8 cellular contexts compared by ENCODE assay signal in genomic region chr22:37260939-37261338, GRCh38. TPM values are rescaled to one million over a fixed set of nuclear protein-coding genes. Genes with fewer than 3 reads are reported as not detected.
DNase-seq lines count a peak whose midpoint lies in the region; ATAC-seq and TF ChIP-seq lines count a peak whose summit lies in the region.

No MANE protein-coding gene starts in this region.

- intact Hi-C loops in heart left ventricle (cut with DNase I) (loop anchor here in 4 of 10 donors (1.0 to 10.0 kb wide), 4 partner anchors 96 to 714 kb away; no protein-coding TSS in a partner anchor), sigmoid colon (cut with DNase I) (no loop called here)

- no peak overlapping the region for H3K27ac Mint-ChIP-seq in activated naive CD4-positive, alpha-beta T cell treated with anti-CD3 and anti-CD28 coated beads, Interleukin-2, amount 10 ng/mL, durations not matched to agents 7 days and 5 days

- H3K4me3 Mint-ChIP-seq in activated naive CD4-positive, alpha-beta T cell treated with anti-CD3 and anti-CD28 coated beads, Interleukin-2, amount 10 ng/mL, durations not matched to agents 7 days and 5 days, result no peak overlapping the region

- H3K4me1 ChIP-seq in heart left ventricle, result peaks cover 0 to 21% (median 2%) of the 10 kb centered on the region in 12 donors
- no peaks in the 10 kb centered on the region for H3K4me1 ChIP-seq in sigmoid colon

- H3K9me3 ChIP-seq in heart left ventricle, result peaks cover 0 to 17% (median 12%) of the 10 kb centered on the region in 12 donors
- peaks cover 10 to 13% (median 12%) of the 10 kb centered on the region in 4 donors for H3K9me3 ChIP-seq in sigmoid colon

- H3K36me3 Mint-ChIP-seq in activated naive CD4-positive, alpha-beta T cell treated with anti-CD3 and anti-CD28 coated beads, Interleukin-2, amount 10 ng/mL, durations not matched to agents 7 days and 5 days, result peaks cover 7% of the 10 kb centered on the region

- H3K36me3 ChIP-seq in heart left ventricle, result no peaks in the 10 kb centered on the region
- H3K36me3 ChIP-seq in sigmoid colon, result no peaks in the 10 kb centered on the region

- H3K4me1 Mint-ChIP-seq in activated naive CD4-positive, alpha-beta T cell treated with anti-CD3 and anti-CD28 coated beads, Interleukin-2, amount 10 ng/mL, durations not matched to agents 7 days and 5 days, result peaks cover 22% of the 10 kb centered on the region

- WGBS in heart left ventricle, 4 donors, result 24 to 28% (median 25%) methylated on average over 14 of the region's 14 CpGs
- WGBS in sigmoid colon, 2 donors, result 20 to 23% methylated on average over 14 of the region's 14 CpGs

- CTCF ChIA-PET in activated naive CD4-positive, alpha-beta T cell treated with anti-CD3 and anti-CD28 coated beads, Interleukin-2, amount 10 ng/mL, durations not matched to agents 7 days and 5 days (lab: Charles Lee), result interaction anchor here (0.6 to 5.3 kb wide), 30 partner anchors 9 to 400 kb away, joined by 3 to 134 read pairs (median 6); partner anchors contain the start of genes CYTH4 and RAC2

- H3K27me3 ChIP-seq in heart left ventricle (peaks cover 4 to 76% (median 26%) of the 10 kb centered on the region in 9 donors), sigmoid colon (peaks cover 0 to 65% (median 44%) of the 10 kb centered on the region in 3 donors)

- H3K9me3 Mint-ChIP-seq in activated naive CD4-positive, alpha-beta T cell treated with anti-CD3 and anti-CD28 coated beads, Interleukin-2, amount 10 ng/mL, durations not matched to agents 7 days and 5 days, result peaks cover 16% of the 10 kb centered on the region

- H3K27ac ChIP-seq in heart left ventricle, result no peak overlapping the region
- no peak overlapping the region for H3K27ac ChIP-seq in sigmoid colon

- peaks cover 63% of the 10 kb centered on the region for H3K27me3 Mint-ChIP-seq in activated naive CD4-positive, alpha-beta T cell treated with anti-CD3 and anti-CD28 coated beads, Interleukin-2, amount 10 ng/mL, durations not matched to agents 7 days and 5 days

- H3K4me3 ChIP-seq in heart left ventricle, result no peak overlapping the region
- H3K4me3 ChIP-seq in sigmoid colon, result no peak overlapping the region

- TF ChIP-seq POLR2A in heart left ventricle (IDR thresholded peaks at IDR 0.05) (no peak), sigmoid colon (IDR thresholded peaks at IDR 0.05) (no peak)

- ATAC-seq in heart left ventricle (peak; percentile 37 to 78 (median 69)), HG03045 (IDR thresholded peaks at IDR 0.05; ENCODE audit: unreplicated experiment) (no peak)

- DNase-seq in COLO829 (ENCODE audit: low spot score) (peak; percentile 67), HK-2 (ENCODE audit: unreplicated experiment) (peak; percentile 53), RPMI7951 (ENCODE audit: low read depth) (peak; percentile 58), heart left ventricle (peak; percentile 32 to 78 (median 57)), sigmoid colon (no peak), GF-D8 (lab: John Stamatoyannopoulos, UW) (no peak)
- DNase-seq in activated naive CD4-positive, alpha-beta T cell treated with anti-CD3 and anti-CD28 coated beads, Interleukin-2, amount 10 ng/mL, durations not matched to agents 7 days and 5 days, result peak; percentile 74

- no peak for TF ChIP-seq EP300 in sigmoid colon (IDR thresholded peaks at IDR 0.05)

- TF ChIP-seq CTCF in heart left ventricle (IDR thresholded peaks at IDR 0.05) (peak; percentile 69 to 93 (median 86)), sigmoid colon (IDR thresholded peaks at IDR 0.05) (peak in 3 of 4 experiments; percentile 30 to 71 (median 50))

RNA-seq across cellular contexts. Expression of gene RAC2, which starts 16.9 kb away (rescaled TPM):
- total RNA-seq in RPMI7951 (2014; rRNA removed; shearing (Covaris generic)), result 138 and 151 TPM in 2 replicates
- total RNA-seq in heart left ventricle (10 to 100 TPM in 2 of 9 donors, 1 to 10 TPM in 7; 1.4 to 60.5 (median 3.8) TPM), sigmoid colon (1 to 10 TPM; 3.0 to 8.0 (median 5.0) TPM)
- polyA plus RNA-seq in heart left ventricle (1 to 10 TPM; 1.3 to 4.6 TPM), sigmoid colon (100 to 1,000 TPM in 1 of 3 donors, 10 to 100 TPM in 2; 14.8 to 138 (median 17.4) TPM)

RNA-seq across cellular contexts. Expression of gene CYTH4, which starts 21.4 kb away (rescaled TPM):
- 1.2 and 1.6 TPM in 2 replicates for total RNA-seq in RPMI7951 (2014; rRNA removed; shearing (Covaris generic))
- 10 to 100 TPM in 2 of 9 donors, 1 to 10 TPM in 7; 2.5 to 57.8 (median 4.4) TPM for total RNA-seq in heart left ventricle
- polyA plus RNA-seq in heart left ventricle, result 1 to 10 TPM; 2.4 to 2.5 TPM
- 10 to 100 TPM in 1 of 4 donors, 1 to 10 TPM in 3; 6.1 to 22.0 (median 8.0) TPM for total RNA-seq in sigmoid colon
- polyA plus RNA-seq in sigmoid colon, result 10 to 100 TPM in 1 of 3 donors, 1 to 10 TPM in 2; 4.2 to 18.8 (median 5.1) TPM

RNA-seq across cellular contexts. Expression of gene SSTR3, which starts 48.7 kb away (rescaled TPM):
- total RNA-seq in RPMI7951 (2014; rRNA removed; shearing (Covaris generic)), result not detected in 2 replicates
- total RNA-seq in heart left ventricle (under 1 TPM in 1 of 9 donors, not detected in 8; 0.07 TPM), sigmoid colon (under 1 TPM in 1 of 4 donors, not detected in 3; 0.36 TPM)
- polyA plus RNA-seq in heart left ventricle (not detected), sigmoid colon (1 to 10 TPM in 1 of 3 donors, not detected in 2; 1.7 TPM)

Comparison
In these comparisons a context has a peak if more than half of its experiments do, and no peak if none do; other contexts are left out.
1. DNase-seq: peak in COLO829 (single experiment), HK-2 (single experiment), RPMI7951 (single experiment), activated naive CD4-positive, alpha-beta T cell treated with anti-CD3 and anti-CD28 coated beads, Interleukin-2, amount 10 ng/mL, durations not matched to agents 7 days and 5 days (single experiment) and heart left ventricle (5 of 5); none in sigmoid colon (single experiment) and GF-D8 (single experiment).